ENCODE assay signal across 25 cellular contexts in the genomic region with DNA sequence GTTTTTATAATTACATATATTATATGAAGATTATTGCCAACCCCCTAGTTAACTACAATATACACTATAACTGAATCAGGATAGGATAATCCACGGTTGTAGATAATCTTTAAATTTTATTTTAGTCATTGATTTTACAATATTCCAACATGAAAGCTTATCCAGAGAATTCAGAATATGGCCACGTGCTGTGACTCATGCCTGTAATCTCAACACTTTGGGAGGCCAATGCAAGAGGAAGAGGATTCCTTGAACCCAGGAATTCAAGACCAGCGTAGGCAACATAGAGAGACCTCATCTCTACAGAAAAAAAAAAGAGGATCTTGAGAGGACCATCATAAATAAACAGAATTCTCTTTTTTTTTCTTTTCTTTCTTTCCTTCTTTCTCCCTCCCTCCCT.
"Had no signal": no experiment of that assay in that cellular context is flagged by ENCODE, and none has a peak within 500 bp of the region (broad histone marks: within the 10 kb centered on the region; RNA-seq: fewer than 3 reads in every experiment).

No MANE protein-coding gene starts in this region.

- H3K4me3 ChIP-seq: left lung, lower lobe of right lung, pancreas, prostate gland, spleen, suprapubic skin, thoracic aorta, tibial artery, upper lobe of right lung had no signal

- H3K27ac ChIP-seq: left lung, lower lobe of right lung, pancreas, prostate gland, spleen, suprapubic skin, thoracic aorta, tibial artery, upper lobe of right lung had no signal

- H3K36me3 ChIP-seq: left lung, pancreas, prostate gland, suprapubic skin, thoracic aorta, tibial artery, upper lobe of right lung had no signal

- ATAC-seq: left colon; left lung; lower lobe of right lung; naive thymus-derived CD8-positive, alpha-beta T cell; pancreas; right cardiac atrium; sciatic nerve; stimulated activated effector memory CD8-positive, alpha-beta T cell treated with anti-CD3 and anti-CD28 coated beads, Interleukin-12 subunit alpha, Interleukin-12 subunit beta, amount 100 ng/mL, for 72 hours; upper lobe of right lung had no signal

- H3K27me3 ChIP-seq: left lung, pancreas, spleen, suprapubic skin, tibial artery, upper lobe of right lung had no signal

- H3K4me1 ChIP-seq: prostate gland had no signal

- H3K9me3 ChIP-seq: left lung, lower lobe of right lung, pancreas, prostate gland, spleen, suprapubic skin, thoracic aorta, tibial artery, upper lobe of right lung had no signal

- DNase-seq: hippocampal formation; kidney; left colon; left lung; lower lobe of right lung; mammary epithelial cell; mesenchymal stem cell; naive thymus-derived CD8-positive, alpha-beta T cell; nucleus accumbens; pancreas; posterior cingulate gyrus; retina; right cardiac atrium; small intestine; spleen; stimulated activated CD4-positive, alpha-beta T cell treated with anti-CD3 and anti-CD28 coated beads, Interleukin-4, amount 100 ng/mL, for 24 hours; stimulated activated naive CD4-positive, alpha-beta T cell; tibial artery; trophoblast cell; upper lobe of right lung had no signal
